ENCODE assay signal across 27 cellular contexts in genomic region chr13:102354011-102354410, GRCh38. TPM values are rescaled to one million over a fixed set of nuclear protein-coding genes. Genes with fewer than 3 reads are reported as not detected.
"Had no signal": no experiment of that assay in that cellular context is flagged by ENCODE, and none has a peak within 500 bp of the region (broad histone marks: within the 10 kb centered on the region; RNA-seq: fewer than 3 reads in every experiment).

No MANE protein-coding gene starts in this region.

- H3K9me3 ChIP-seq: colonic mucosa, esophagus muscularis mucosa, esophagus squamous epithelium, gastrocnemius medialis, gastroesophageal sphincter, heart left ventricle, heart right ventricle had no signal

- DNase-seq: colonic mucosa; cortex of kidney; dermis blood vessel endothelial cell; dorsolateral prefrontal cortex; effector CD4-positive, alpha-beta T cell; effector CD8-positive, alpha-beta T cell; effector memory CD4-positive, alpha-beta T cell; effector memory CD8-positive, alpha-beta T cell; erythroblast; esophagus squamous epithelium; foreskin fibroblast; foreskin keratinocyte; foreskin melanocyte; gastrocnemius medialis; glutamatergic neuron; head of caudate nucleus; heart left ventricle; heart right ventricle had no signal

- FAIRE-seq: colon, endometrium, endothelial cell of umbilical vein, frontal cortex had no signal

- H3K4me3 ChIP-seq: colonic mucosa, coronary artery, dorsolateral prefrontal cortex, esophagus muscularis mucosa, esophagus squamous epithelium, gastrocnemius medialis, gastroesophageal sphincter, heart left ventricle, heart right ventricle had no signal

- H3K27ac Mint-ChIP-seq: dendritic cell treated with granulocyte-macrophage colony-stimulating factor and Interleukin-4, amounts not matched to agents 40 ng/mL and 50 ng/mL, for 4 days; effector memory CD8-positive, alpha-beta T cell had no signal

- H3K27me3 ChIP-seq: colonic mucosa, dorsolateral prefrontal cortex, esophagus muscularis mucosa, esophagus squamous epithelium, foreskin keratinocyte, gastrocnemius medialis, gastroesophageal sphincter, heart left ventricle, heart right ventricle had no signal

- H3K4me1 ChIP-seq: colonic mucosa, esophagus muscularis mucosa, esophagus squamous epithelium, foreskin keratinocyte, gastrocnemius medialis, gastroesophageal sphincter, heart left ventricle, heart right ventricle had no signal

- H3K36me3 ChIP-seq: colonic mucosa, esophagus muscularis mucosa, esophagus squamous epithelium, gastrocnemius medialis, gastroesophageal sphincter, heart left ventricle, heart right ventricle had no signal

- H3K4me3 Mint-ChIP-seq: dendritic cell treated with granulocyte-macrophage colony-stimulating factor and Interleukin-4, amounts not matched to agents 40 ng/mL and 50 ng/mL, for 4 days; effector memory CD8-positive, alpha-beta T cell had no signal

- H3K27ac ChIP-seq: colonic mucosa, coronary artery, epithelial cell of prostate, esophagus muscularis mucosa, esophagus squamous epithelium, foreskin keratinocyte, gastrocnemius medialis, gastroesophageal sphincter, heart left ventricle, heart right ventricle had no signal

- H3K27me3 Mint-ChIP-seq: dendritic cell treated with granulocyte-macrophage colony-stimulating factor and Interleukin-4, amounts not matched to agents 40 ng/mL and 50 ng/mL, for 4 days had no signal

- H3K9me3 Mint-ChIP-seq: dendritic cell treated with granulocyte-macrophage colony-stimulating factor and Interleukin-4, amounts not matched to agents 40 ng/mL and 50 ng/mL, for 4 days; effector memory CD8-positive, alpha-beta T cell had no signal

RNA-seq across cellular contexts. Expression of gene FGF14, which starts 47.8 kb away (rescaled TPM):
- total RNA-seq: endothelial cell of umbilical vein, foreskin keratinocyte had no signal
- polyA plus RNA-seq: endothelial cell of umbilical vein, foreskin keratinocyte had no signal
